In the genomic region with DNA sequence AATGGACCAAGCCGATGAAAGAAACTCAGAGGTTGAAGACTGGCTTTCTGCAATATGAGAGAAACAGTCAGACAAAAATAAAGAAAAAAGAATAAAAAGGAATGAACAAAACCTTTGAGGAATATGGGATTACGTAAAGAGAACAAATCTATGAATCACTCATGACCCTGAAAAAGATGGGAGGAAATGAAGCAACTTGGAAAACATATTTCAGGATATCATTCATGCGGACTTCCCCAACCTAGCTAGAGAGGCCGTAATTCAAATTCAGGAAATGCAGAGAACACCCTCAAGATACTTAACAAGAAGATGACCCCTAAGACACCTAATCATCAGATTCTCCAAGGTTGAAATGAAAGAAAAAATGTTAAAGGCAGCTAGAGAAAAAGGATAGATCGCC, we compare ENCODE assay signal across 21 cellular contexts.
A peak's percentile ranks its signal among the peaks of the same experiment; 100 is the strongest.
DNase-seq lines count a peak whose midpoint lies in the region; ATAC-seq and TF ChIP-seq lines count a peak whose summit lies in the region.
"Had no signal": no experiment of that assay in that cellular context is flagged by ENCODE, and none has a peak within 500 bp of the region (broad histone marks: within the 10 kb centered on the region; RNA-seq: fewer than 3 reads in every experiment).

No MANE protein-coding gene starts in this region.

- no peaks in the 10 kb centered on the region for H3K9me3 Mint-ChIP-seq in MCF 10A (ENCODE audit: unreplicated experiment)

- H3K27ac Mint-ChIP-seq in MCF 10A (ENCODE audit: low read depth, unreplicated experiment) = peak overlapping the region; percentile 72
- H3K27ac Mint-ChIP-seq: activated naive CD4-positive, alpha-beta T cell treated with anti-CD3 and anti-CD28 coated beads, Interleukin-2, amount 50 U/mL, for 24 hours; natural killer cell treated with Interleukin-12 subunit alpha and Interleukin-12 subunit beta and Interleukin-15 and Interleukin-18, amount 100 ng/mL, for 72 hours had no signal

- no peak overlapping the region for H2AFZ ChIP-seq in fibroblast of lung (ENCODE audit: low read length)

- H3K27ac ChIP-seq in breast epithelium = no peak overlapping the region
- peak overlapping the region; percentile 51 for H3K27ac ChIP-seq in RWPE2 (ENCODE audit: poor library complexity, severe bottlenecking)
- H3K27ac ChIP-seq in fibroblast of lung (ENCODE audit: insufficient read depth, low read length) = no peak overlapping the region
- no peak overlapping the region for H3K27ac ChIP-seq in SJCRH30
- H3K27ac ChIP-seq: body of pancreas, C4-2B had no signal

- intact Hi-C loops in MCF 10A (cut with micrococcal nuclease) = no loop called here
- intact Hi-C loops in breast epithelium (cut with DNase I; ENCODE audit: low total_unique reads) = no loop called here

- no TSS peak for BruUV-seq in MCF 10A (replicated peaks; lab: Mats Ljungman, UMichigan)

- no peak overlapping the region for H3K9ac ChIP-seq in fibroblast of lung (ENCODE audit: insufficient read depth, low read length)

- H3K4me2 ChIP-seq in fibroblast of lung (ENCODE audit: extremely low read depth, insufficient read depth, low read length) = no peak overlapping the region

- H3K27me3 Mint-ChIP-seq in MCF 10A (ENCODE audit: insufficient read depth, unreplicated experiment) = no peaks in the 10 kb centered on the region
- H3K27me3 Mint-ChIP-seq: activated naive CD4-positive, alpha-beta T cell treated with anti-CD3 and anti-CD28 coated beads, Interleukin-2, amount 50 U/mL, for 24 hours; natural killer cell treated with Interleukin-12 subunit alpha and Interleukin-12 subunit beta and Interleukin-15 and Interleukin-18, amount 100 ng/mL, for 72 hours had no signal

- no peak overlapping the region for H3K4me3 ChIP-seq in breast epithelium
- H3K4me3 ChIP-seq in RWPE2 (ENCODE audit: severe bottlenecking) = no peak overlapping the region
- H3K4me3 ChIP-seq in fibroblast of lung (replicated peaks in 1 of 4; ENCODE audit: control extremely low read depth in 1 of 4, insufficient read depth in 1 of 4, low read depth in 3 of 4, low read length in 4 of 4) = no peak overlapping the region
- H3K4me3 ChIP-seq in SJCRH30 = no peak overlapping the region
- H3K4me3 ChIP-seq: body of pancreas, HAP-1 had no signal

- H4K20me1 ChIP-seq in fibroblast of lung (ENCODE audit: control insufficient read depth, extremely low read depth, insufficient read depth, low read length) = no peaks in the 10 kb centered on the region

- no peaks in the 10 kb centered on the region for H3K36me3 Mint-ChIP-seq in MCF 10A (ENCODE audit: insufficient read depth, unreplicated experiment)
- H3K36me3 Mint-ChIP-seq: activated naive CD4-positive, alpha-beta T cell treated with anti-CD3 and anti-CD28 coated beads, Interleukin-2, amount 50 U/mL, for 24 hours had no signal

- H3K4me1 ChIP-seq in breast epithelium (no peaks in the 10 kb centered on the region), RWPE2 (ENCODE audit: insufficient read depth, poor library complexity, severe bottlenecking) (peaks cover 8% of the 10 kb centered on the region), fibroblast of lung (ENCODE audit: control insufficient read depth, extremely low read depth, insufficient read depth, low read length) (no peaks in the 10 kb centered on the region), SJCRH30 (peaks cover 9% of the 10 kb centered on the region)
- H3K4me1 ChIP-seq: body of pancreas, HAP-1 had no signal

- no peak overlapping the region for H3K4me3 Mint-ChIP-seq in MCF 10A (ENCODE audit: unreplicated experiment)
- H3K4me3 Mint-ChIP-seq: activated naive CD4-positive, alpha-beta T cell treated with anti-CD3 and anti-CD28 coated beads, Interleukin-2, amount 50 U/mL, for 24 hours; natural killer cell treated with Interleukin-12 subunit alpha and Interleukin-12 subunit beta and Interleukin-15 and Interleukin-18, amount 100 ng/mL, for 72 hours had no signal

- no peaks in the 10 kb centered on the region for H3K27me3 ChIP-seq in breast epithelium
- no peaks in the 10 kb centered on the region for H3K27me3 ChIP-seq in RWPE2 (ENCODE audit: insufficient read depth, poor library complexity, severe bottlenecking)
- no peaks in the 10 kb centered on the region for H3K27me3 ChIP-seq in fibroblast of lung (ENCODE audit: control insufficient read depth, insufficient read depth, low read length)
- no peaks in the 10 kb centered on the region for H3K27me3 ChIP-seq in SJCRH30
- H3K27me3 ChIP-seq: body of pancreas had no signal

- peak; percentile 60; the same call in 2 of the 3 replicates for ATAC-seq in RWPE2 (ENCODE audit: low read depth)
- ATAC-seq in HG02938 (IDR thresholded peaks at IDR 0.05; ENCODE audit: unreplicated experiment) = no peak
- ATAC-seq: body of pancreas; natural killer cell treated with Interleukin-12 subunit alpha and Interleukin-12 subunit beta and Interleukin-15 and Interleukin-18, amount 100 ng/mL, for 72 hours had no signal

- DNase-seq in MCF 10A (ENCODE audit: unreplicated experiment) (peak; percentile 91), breast epithelium (ENCODE audit: low spot score in 2 of 2) (no peak), RWPE2 (ENCODE audit: low spot score) (no peak), fibroblast of lung (ENCODE audit: low read depth in 2 of 2) (peak; percentile 47 to 63), stromal cell of bone marrow (ENCODE audit: low read depth) (peak; percentile 41), NAMALWA (ENCODE audit: low spot score) (no peak), SJCRH30 (no peak)
- DNase-seq: 8988T; activated T-cell treated with anti-CD3 and anti-CD28 coated beads, Interleukin-2, amount 50 U/mL, for 48 hours; body of pancreas; DMS 273 treated with DMSO at 0.1 percent for 48 hours; KG1; mesendoderm; NCI-H1105 treated with DMSO at 0.1 percent for 48 hours; NCI-H526 treated with DMSO at 0.1 percent for 48 hours; posterior cingulate gyrus had no signal

- POLR2A ChIA-PET in MCF 10A (lab: Yijun Ruan, JAX) = interaction anchor here (0.6 to 1.0 kb wide), 4 partner anchors 21 to 1237 kb away, joined by 3 to 4 read pairs (median 3); no protein-coding TSS in a partner anchor

- H3K9me3 ChIP-seq in breast epithelium (peaks cover 0 to 4% of the 10 kb centered on the region in 2 donors), RWPE2 (ENCODE audit: severe bottlenecking) (no peaks in the 10 kb centered on the region), fibroblast of lung (ENCODE audit: control insufficient read depth, insufficient read depth, low read depth, low read length) (no peaks in the 10 kb centered on the region), SJCRH30 (replicated peaks) (no peaks in the 10 kb centered on the region)
- H3K9me3 ChIP-seq: body of pancreas, HAP-1 had no signal

- H3K36me3 ChIP-seq in breast epithelium (no peaks in the 10 kb centered on the region), RWPE2 (ENCODE audit: low read depth) (no peaks in the 10 kb centered on the region), fibroblast of lung (ENCODE audit: control insufficient read depth, insufficient read depth, low read length) (no peaks in the 10 kb centered on the region), SJCRH30 (no peaks in the 10 kb centered on the region)
- H3K36me3 ChIP-seq: HAP-1 had no signal

- no peaks in the 10 kb centered on the region for H3K79me2 ChIP-seq in fibroblast of lung (ENCODE audit: control insufficient read depth, insufficient read depth, low read length)

- no peak for TF ChIP-seq POLR2A in breast epithelium (IDR thresholded peaks at IDR 0.05)

- CTCF ChIA-PET in MCF 10A (lab: Yijun Ruan, JAX) = interaction anchor here (0.6 to 1.1 kb wide), 3 partner anchors 9 to 803 kb away, joined by 3 to 4 read pairs (median 3); no protein-coding TSS in a partner anchor

- TF ChIP-seq CTCF in MCF 10A (IDR thresholded peaks at IDR 0.05; ENCODE audit: unreplicated experiment) (no peak), breast epithelium (IDR thresholded peaks at IDR 0.05) (no peak), RWPE2 (IDR thresholded peaks at IDR 0.05; ENCODE audit: poor library complexity, severe bottlenecking) (no peak), fibroblast of lung (conservative IDR thresholded peaks at IDR 0.05 in 1 of 2, IDR thresholded peaks at IDR 0.05 in 1 of 2; ENCODE audit: low read depth in 1 of 2, low read length in 2 of 2) (no peak)

- peaks cover 17% of the 10 kb centered on the region for H3K4me1 Mint-ChIP-seq in MCF 10A (ENCODE audit: insufficient read depth, unreplicated experiment)
- H3K4me1 Mint-ChIP-seq: activated naive CD4-positive, alpha-beta T cell treated with anti-CD3 and anti-CD28 coated beads, Interleukin-2, amount 50 U/mL, for 24 hours had no signal

Comparison
In these comparisons a context has a peak if more than half of its experiments do, and no peak if none do; other contexts are left out.
1. DNase-seq: peak in MCF 10A (single experiment), fibroblast of lung (2 of 2) and stromal cell of bone marrow (single experiment); none in breast epithelium (0 of 2), RWPE2 (single experiment), NAMALWA (single experiment) and SJCRH30 (0 of 2).